In genomic region chr20:36773123-36773547, GRCh38 we compare ENCODE assay signal across 1 cellular context.
TF ChIP-seq lines count a peak whose summit lies in the region.

No MANE protein-coding gene starts in this region.

TF ChIP-seq in HepG2, 621 proteins besides CTCF, POLR2A, EP300 and RAD21 (continued from another document and continues in another):
- TF ChIP-seq ZSCAN5A (CRISPR knock-in tag; IDR thresholded peaks at IDR 0.05; ENCODE audit: borderline replicate concordance) (no peak), ZNF510 (CRISPR knock-in tag; IDR thresholded peaks at IDR 0.05; ENCODE audit: low read depth) (no peak), TERF1 (CRISPR knock-in tag; IDR thresholded peaks at IDR 0.05) (no peak), CHD4 (IDR thresholded peaks at IDR 0.05; ENCODE audit: borderline replicate concordance, low read length) (no peak), ZNF547 (CRISPR knock-in tag; IDR thresholded peaks at IDR 0.05) (peak; percentile 35; the same call in 1 of the 2 replicates), ZNF382 (CRISPR knock-in tag; IDR thresholded peaks at IDR 0.05; ENCODE audit: borderline replicate concordance) (no peak), ZNF75D (CRISPR knock-in tag; IDR thresholded peaks at IDR 0.05; ENCODE audit: borderline replicate concordance) (peak; percentile 54; the same call in 1 of the 2 replicates), ZNF224 (CRISPR knock-in tag; IDR thresholded peaks at IDR 0.05) (0 out of 2 replicates have a peak, but pooled peaks have one; percentile 3), ZNF724P (CRISPR knock-in tag; IDR thresholded peaks at IDR 0.05; ENCODE audit: borderline replicate concordance) (0 out of 2 replicates have a peak, but pooled peaks have one; percentile 16), TBX2 (CRISPR knock-in tag; IDR thresholded peaks at IDR 0.05; ENCODE audit: borderline replicate concordance) (no peak), ZNF577 (CRISPR knock-in tag; IDR thresholded peaks at IDR 0.05; ENCODE audit: borderline replicate concordance, low read depth) (no peak), ZNF33B (CRISPR knock-in tag; IDR thresholded peaks at IDR 0.05) (peak; percentile 87; the same call in 1 of the 2 replicates), HNF1A (IDR thresholded peaks at IDR 0.05; ENCODE audit: low read depth) (no peak), HNF1A (CRISPR knock-in tag; IDR thresholded peaks at IDR 0.05; ENCODE audit: borderline replicate concordance) (no peak), ZNF274 (CRISPR knock-in tag; IDR thresholded peaks at IDR 0.05) (peak; percentile 77), CCAR2 (optimal IDR thresholded peaks at IDR 0.05; ENCODE audit: low read depth, low read length) (no peak), HNF4A (CRISPR knock-in tag; IDR thresholded peaks at IDR 0.05) (no peak), CENPBD1 (CRISPR knock-in tag; IDR thresholded peaks at IDR 0.05; ENCODE audit: borderline replicate concordance, low read depth) (peak; percentile 85; the same call in 1 of the 2 replicates), ZNF34 (CRISPR knock-in tag; IDR thresholded peaks at IDR 0.05; ENCODE audit: borderline replicate concordance) (no peak), NRL (CRISPR knock-in tag; IDR thresholded peaks at IDR 0.05; ENCODE audit: borderline replicate concordance) (no peak), TOE1 (CRISPR knock-in tag; IDR thresholded peaks at IDR 0.05) (no peak), HMG20A (CRISPR knock-in tag; IDR thresholded peaks at IDR 0.05; ENCODE audit: borderline replicate concordance) (no peak), ZNF713 (CRISPR knock-in tag; IDR thresholded peaks at IDR 0.05) (peak; percentile 83; the same call in 1 of the 2 replicates), ZNF652 (CRISPR knock-in tag; IDR thresholded peaks at IDR 0.05; ENCODE audit: borderline replicate concordance, low read depth) (no peak), NONO (IDR thresholded peaks at IDR 0.05) (no peak), NONO (CRISPR knock-in tag; conservative IDR thresholded peaks at IDR 0.05) (no peak), ZNF598 (CRISPR knock-in tag; IDR thresholded peaks at IDR 0.05; ENCODE audit: borderline replicate concordance) (no peak), ZNF850 (CRISPR knock-in tag; conservative IDR thresholded peaks at IDR 0.05) (peak; percentile 88; the same call in 1 of the 2 replicates), ZUFSP (CRISPR knock-in tag; IDR thresholded peaks at IDR 0.05; ENCODE audit: borderline replicate concordance) (no peak), ZBTB42 (CRISPR knock-in tag; IDR thresholded peaks at IDR 0.05) (peak; percentile 13; the same call in 1 of the 2 replicates), BCL3 (CRISPR knock-in tag; IDR thresholded peaks at IDR 0.05) (0 out of 2 replicates have a peak, but pooled peaks have one; percentile 19), ZNF331 (CRISPR knock-in tag; IDR thresholded peaks at IDR 0.05) (no peak), ZIK1 (CRISPR knock-in tag; IDR thresholded peaks at IDR 0.05; ENCODE audit: borderline replicate concordance, low read depth) (no peak; the same call in 1 of the 2 replicates), ZNF607 (CRISPR knock-in tag; IDR thresholded peaks at IDR 0.05; ENCODE audit: borderline replicate concordance) (no peak), ZNF350 (CRISPR knock-in tag; IDR thresholded peaks at IDR 0.05; ENCODE audit: borderline replicate concordance, low read depth) (no peak), CENPX (CRISPR knock-in tag; IDR thresholded peaks at IDR 0.05) (no peak), POLR2AphosphoS2 (IDR thresholded peaks at IDR 0.05; ENCODE audit: low read depth, low read length) (no peak), HMGXB4 (CRISPR knock-in tag; IDR thresholded peaks at IDR 0.05; ENCODE audit: borderline replicate concordance in 1 of 2, low read depth in 1 of 2) (no peak), ZNF772 (CRISPR knock-in tag; IDR thresholded peaks at IDR 0.05) (no peak), FOXK1 (CRISPR knock-in tag; IDR thresholded peaks at IDR 0.05; ENCODE audit: borderline replicate concordance, low read depth) (no peak), ZNF496 (CRISPR knock-in tag; IDR thresholded peaks at IDR 0.05; ENCODE audit: insufficient replicate concordance) (no peak), ZNF318 (CRISPR knock-in tag; IDR thresholded peaks at IDR 0.05) (no peak), RARA (CRISPR knock-in tag; IDR thresholded peaks at IDR 0.05) (no peak)
